Comparison of ENCODE assay signal across 8 cellular contexts in the genomic region with DNA sequence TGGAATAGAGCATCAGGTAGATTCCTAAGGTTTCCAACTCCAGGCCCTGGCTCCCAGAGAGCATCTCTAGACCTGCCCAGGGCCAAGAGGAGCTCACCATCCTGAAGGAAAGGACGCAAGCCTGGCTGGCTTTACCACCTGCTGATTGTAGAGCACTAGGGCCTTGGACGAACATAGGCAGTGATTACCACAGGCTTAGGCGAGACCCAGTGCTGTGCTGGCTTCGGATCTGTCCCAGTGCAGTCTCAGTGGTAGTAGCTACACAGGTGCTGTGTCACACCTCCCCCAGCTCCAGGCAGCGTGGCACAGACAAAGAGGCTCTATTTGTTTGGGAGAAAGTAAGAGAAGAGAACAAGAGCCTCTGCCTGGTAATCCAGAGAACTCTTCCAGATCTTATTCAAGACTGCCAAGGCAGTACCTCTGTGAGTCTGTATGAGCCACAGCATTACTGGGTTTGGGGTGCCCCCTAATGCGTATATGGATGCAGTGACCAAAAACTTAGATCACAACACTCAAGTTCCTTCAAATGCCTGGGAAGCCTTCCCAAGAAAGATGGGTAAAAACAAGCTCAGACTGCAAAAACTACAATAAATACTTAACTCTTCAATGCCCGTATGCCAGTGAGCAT. TPM values are rescaled to one million over a fixed set of nuclear protein-coding genes. Genes with fewer than 3 reads are reported as not detected.
A peak's percentile ranks its signal among the peaks of the same experiment; 100 is the strongest.
DNase-seq lines count a peak whose midpoint lies in the region; ATAC-seq and TF ChIP-seq lines count a peak whose summit lies in the region.

No MANE protein-coding gene starts in this region.

- peaks cover 23% of the 10 kb centered on the region for H3K27me3 Mint-ChIP-seq in H9 (ENCODE audit: low read depth)

- no peak for ATAC-seq in GM18517 (IDR thresholded peaks at IDR 0.05; ENCODE audit: unreplicated experiment)
- ATAC-seq in HG03039 (IDR thresholded peaks at IDR 0.05; ENCODE audit: unreplicated experiment) = no peak

- no peak overlapping the region for H3K56ac ChIP-seq in H9 (ENCODE audit: insufficient read length, low read depth, low read length)

- no peak overlapping the region for H2BK15ac ChIP-seq in H9 (ENCODE audit: low read depth, low read length)

- H4K8ac ChIP-seq in H9 (replicated peaks; ENCODE audit: insufficient read length, low read depth, low read length) = no peak overlapping the region

- no peak overlapping the region for H3K18ac ChIP-seq in H9 (ENCODE audit: insufficient read length, low read depth, low read length)

- peak; percentile 55; the same call in 2 of the 3 replicates for TF ChIP-seq CTCF in H9 (conservative IDR thresholded peaks at IDR 0.05)

- H2BK120ac ChIP-seq in H9 (ENCODE audit: low read depth, low read length, poor library complexity, severe bottlenecking) = no peak overlapping the region

- H3K36me3 Mint-ChIP-seq in H9 (ENCODE audit: insufficient read depth in 1 of 3, low read depth in 3 of 3) = no peaks in the 10 kb centered on the region

- no CpG with 5 or more reads among the region's 7 CpGs for WGBS in H9 (ENCODE audit: extremely low coverage, insufficient read length, low lambda C conversion rate)

- H3K14ac ChIP-seq in H9 (ENCODE audit: insufficient read depth, low read length) = no peak overlapping the region

- H3K79me2 ChIP-seq in H9 (ENCODE audit: insufficient read depth, low read length) = no peaks in the 10 kb centered on the region

- no peak overlapping the region for H3T11ph ChIP-seq in H9 (ENCODE audit: low read length)

- H3K4me1 Mint-ChIP-seq in H9 = peaks cover 0 to 3% of the 10 kb centered on the region in 2 experiments; a peak in 1 of 4 replicates

- H4K5ac ChIP-seq in H9 (ENCODE audit: insufficient read length, low read depth, low read length) = no peak overlapping the region

- H2BK12ac ChIP-seq in H9 (ENCODE audit: insufficient read length, low read depth, low read length) = no peak overlapping the region

- no peaks in the 10 kb centered on the region; the same call in 1 of the 2 replicates for H3K4me1 ChIP-seq in H9 (ENCODE audit: insufficient read depth, low read length)

- no peak overlapping the region for H4K91ac ChIP-seq in H9 (ENCODE audit: insufficient read length, low read depth, low read length)

- H3K9ac ChIP-seq in H9 (ENCODE audit: extremely low read depth, insufficient read length, low read length) = no peak overlapping the region

- DNase-seq in H9 (no peak), T-helper 2 cell (peak in 3 of 5 experiments; percentile 36 to 66 (median 48)), erythroblast (lab: John Stamatoyannopoulos, UW) (peak; percentile 49 to 65), NCI-H146 (lab: John Stamatoyannopoulos, UW) (no peak), retina (no peak)
- DNase-seq in stimulated activated CD8-positive, alpha-beta memory T cell treated with anti-CD3 and anti-CD28 coated beads, Interleukin-7, amount 100 ng/mL, for 4 hours (ENCODE audit: low read depth in 2 of 2) = peak; percentile 27 to 40

- no peak overlapping the region for H3K27ac Mint-ChIP-seq in H9

- no peak overlapping the region for H3K4me3 Mint-ChIP-seq in H9

- H3K9me3 Mint-ChIP-seq in H9 = peaks cover 0 to 6% of the 10 kb centered on the region in 2 experiments; a peak in 1 of 5 replicates

- H3K79me1 ChIP-seq in H9 (ENCODE audit: insufficient read depth, low read depth, low read length, poor library complexity, severe bottlenecking) = no peaks in the 10 kb centered on the region

- H2AFZ ChIP-seq in H9 (ENCODE audit: low read length) = no peak overlapping the region

- H3K4ac ChIP-seq in H9 (ENCODE audit: low read depth, low read length) = no peak overlapping the region

- H3K9me3 ChIP-seq in H9 (ENCODE audit: control insufficient read depth, low read depth, low read length) = no peaks in the 10 kb centered on the region

- no peak overlapping the region for H2AK5ac ChIP-seq in H9 (ENCODE audit: insufficient read length, low read length)

- no peak overlapping the region for H2BK5ac ChIP-seq in H9 (ENCODE audit: insufficient read length, low read length)

- TF ChIP-seq POLR2A in erythroblast (IDR thresholded peaks at IDR 0.05; ENCODE audit: low read length) = no peak

- H3K23me2 ChIP-seq in H9 (ENCODE audit: insufficient read length, low read depth, low read length, poor library complexity, severe bottlenecking) = no peaks in the 10 kb centered on the region

- H3K27me3 ChIP-seq in H9 (ENCODE audit: insufficient read depth, low read length) = no peaks in the 10 kb centered on the region

- no peaks in the 10 kb centered on the region for H4K20me1 ChIP-seq in H9 (ENCODE audit: control insufficient read depth, insufficient read depth, insufficient read length)

- H3K23ac ChIP-seq in H9 (ENCODE audit: insufficient read length, low read depth, low read length) = no peak overlapping the region

- H2BK20ac ChIP-seq in H9 (ENCODE audit: low read depth, low read length, poor library complexity, severe bottlenecking) = no peak overlapping the region

- no peak overlapping the region for H3K27ac ChIP-seq in H9 (ENCODE audit: insufficient read length, low read depth, low read length)

- H3K4me2 ChIP-seq in H9 (ENCODE audit: insufficient read depth, insufficient read length, low read length) = no peak overlapping the region

RNA-seq across cellular contexts. Expression of a gene that starts 25.4 kb away (rescaled TPM):
- total RNA-seq in H9 (2021) = 4.4 and 7.4 TPM in 2 replicates

RNA-seq across cellular contexts. Expression of a gene that starts 43.1 kb away (rescaled TPM):
- total RNA-seq in H9 (2021) = 132 and 136 TPM in 2 replicates

Comparison
In these comparisons a context has a peak if more than half of its experiments do, and no peak if none do; other contexts are left out.
1. DNase-seq: peak in T-helper 2 cell (3 of 5), erythroblast (2 of 2) and stimulated activated CD8-positive, alpha-beta memory T cell treated with anti-CD3 and anti-CD28 coated beads, Interleukin-7, amount 100 ng/mL, for 4 hours (2 of 2); none in H9 (single experiment), NCI-H146 (single experiment) and retina (single experiment).